21 cellular contexts compared by ENCODE assay signal in genomic region chr5:33324667-33325307, GRCh38.
"Had no signal": no experiment of that assay in that cellular context is flagged by ENCODE, and none has a peak within 500 bp of the region (broad histone marks: within the 10 kb centered on the region; RNA-seq: fewer than 3 reads in every experiment).

No MANE protein-coding gene starts in this region.

- H3K27me3 ChIP-seq: heart left ventricle, neutrophil, ovary, stomach, vagina had no signal

- H3K4me3 ChIP-seq: heart left ventricle, ovary, psoas muscle, skin epidermis, stomach, vagina had no signal

- H3K27ac ChIP-seq: neutrophil, ovary, psoas muscle, skin epidermis, vagina had no signal

- FAIRE-seq: islet of Langerhans had no signal

- H3K9me3 ChIP-seq: heart left ventricle, neutrophil, ovary, psoas muscle, stomach, vagina had no signal

- H3K36me3 ChIP-seq: heart left ventricle, neutrophil, ovary, stomach, vagina had no signal

- DNase-seq: activated B cell treated with CpG ODN at 0.5 μM for 24 hours; activated CD4-positive, alpha-beta T cell treated with anti-CD3 and anti-CD28 coated beads for 4 hours; activated CD4-positive, alpha-beta T cell treated with anti-CD3 and anti-CD28 coated beads, Interleukin-2, amount 50 U/mL, for 48 hours; activated CD8-positive, alpha-beta memory T cell treated with anti-CD3 and anti-CD28 coated beads, Interleukin-2, amount 50 U/mL, for 48 hours; activated naive CD4-positive, alpha-beta T cell treated with Interleukin-2 at 50 U/mL for 16 hours; activated naive CD8-positive, alpha-beta T cell treated with anti-CD3 and anti-CD28 coated beads for 36 hours; activated T-cell treated with anti-CD3 and anti-CD28 coated beads, Interleukin-2, amount 50 U/mL, for 4 hours; effector CD4-positive, alpha-beta T cell; heart left ventricle; left colon; ovary; psoas muscle; right cardiac atrium; stimulated activated CD4-positive, alpha-beta T cell treated with anti-CD3 and anti-CD28 coated beads, Interleukin-1b, Interleukin-23, amount 100 ng/mL, for 48 hours; stomach; T-helper 17 cell; trophoblast cell had no signal

- H3K4me1 ChIP-seq: psoas muscle, stomach had no signal
